Comparison of ENCODE assay signal across 8 cellular contexts in genomic region chr3:174397848-174398247, GRCh38.
A peak's percentile ranks its signal among the peaks of the same experiment; 100 is the strongest.
DNase-seq lines count a peak whose midpoint lies in the region; ATAC-seq, FAIRE-seq and TF ChIP-seq lines count a peak whose summit lies in the region.

No MANE protein-coding gene starts in this region.

- H3K27ac ChIP-seq in GM12878 (ENCODE audit: control insufficient read depth, insufficient read depth) (no peak overlapping the region), right lobe of liver (no peak overlapping the region)

- in situ Hi-C loops in GM12878 (cut with MboI): no loop called here

- no peak for FAIRE-seq in GM12878 (lab: Jason Lieb, UNC)

- POLR2A ChIA-PET in GM12878 (lab: Charles Lee): no interaction called here

- RAD21 ChIA-PET in GM12878 (lab: Charles Lee; ENCODE audit: unreplicated experiment): no interaction called here

- TF ChIP-seq RAD21 in GM12878 (IDR thresholded peaks at IDR 0.05; ENCODE audit: insufficient read depth, low read depth, low read length): peak; percentile 55

- no peak for DNase-seq in CD14-positive monocyte (ENCODE audit: low spot score)
- DNase-seq in M059J (ENCODE audit: low read depth): peak; percentile 34
- DNase-seq in GM12878 (ENCODE audit: low read depth, low spot score): no peak
- no peak for DNase-seq in right lobe of liver
- no peak for DNase-seq in NCI-H510A treated with DMSO at 0.1 percent for 48 hours (lab: John Stamatoyannopoulos, UW)
- DNase-seq in 8988T: no peak
- DNase-seq in stimulated activated naive CD4-positive, alpha-beta T cell treated with Interleukin-2 at 50 U/mL for 16 hours (lab: John Stamatoyannopoulos, UW): no peak

- H3K9me3 ChIP-seq in GM12878 (replicated peaks; ENCODE audit: control insufficient read depth, insufficient read depth, low read length): no peaks in the 10 kb centered on the region
- H3K9me3 ChIP-seq in right lobe of liver: no peaks in the 10 kb centered on the region

- H4K20me1 ChIP-seq in GM12878 (ENCODE audit: control insufficient read depth, insufficient read depth): no peaks in the 10 kb centered on the region

- H3K27me3 Mint-ChIP-seq in CD14-positive monocyte (ENCODE audit: low read depth in 3 of 3): no peaks in the 10 kb centered on the region

- no peak overlapping the region for H3K4me2 ChIP-seq in GM12878 (ENCODE audit: control insufficient read depth, insufficient read depth)

- no peak for ATAC-seq in GM12878
- peak; percentile 65 to 81 (median 75) for ATAC-seq in right lobe of liver
- no peak for ATAC-seq in HG03095 (IDR thresholded peaks at IDR 0.05; ENCODE audit: unreplicated experiment)

- no peaks in the 10 kb centered on the region for H3K36me3 ChIP-seq in GM12878 (ENCODE audit: control insufficient read depth in 2 of 2, insufficient read depth in 2 of 2, low read length in 1 of 2)
- no peaks in the 10 kb centered on the region for H3K36me3 ChIP-seq in right lobe of liver

- TF ChIP-seq POLR2A in GM12878 (IDR thresholded peaks at IDR 0.05; ENCODE audit: low read depth, low read length): no peak
- no peak for TF ChIP-seq POLR2A in right lobe of liver (IDR thresholded peaks at IDR 0.05)

- no peaks in the 10 kb centered on the region for H3K79me2 ChIP-seq in GM12878 (ENCODE audit: control insufficient read depth, insufficient read depth, low read length)

- TF ChIP-seq EP300 in GM12878 (IDR thresholded peaks at IDR 0.05; ENCODE audit: borderline replicate concordance in 1 of 2, control insufficient read depth in 1 of 2, low read depth in 2 of 2, low read length in 2 of 2): no peak

- no TSS peak for BruUV-seq in GM12878 (replicated peaks; lab: Mats Ljungman, UMichigan)

- H3K4me3 Mint-ChIP-seq in CD14-positive monocyte: no peak overlapping the region

- H3K9ac ChIP-seq in GM12878 (ENCODE audit: control insufficient read depth, insufficient read depth, low read length): no peak overlapping the region

- peaks cover 0 to 10% (median 3%) of the 10 kb centered on the region in 7 donors for H3K9me3 Mint-ChIP-seq in CD14-positive monocyte

- H3K4me1 ChIP-seq in GM12878 (ENCODE audit: control insufficient read depth, insufficient read depth, low read length) (no peaks in the 10 kb centered on the region), right lobe of liver (no peaks in the 10 kb centered on the region)

- no peaks in the 10 kb centered on the region for H3K36me3 Mint-ChIP-seq in CD14-positive monocyte

- intact Hi-C loops in CD14-positive monocyte (cut with micrococcal nuclease) (no loop called here), GM12878 (cut with micrococcal nuclease; ENCODE audit: unreplicated experiment) (no loop called here), right lobe of liver (cut with DNase I) (no loop called here)

- peaks cover 3% of the 10 kb centered on the region for H3K4me1 Mint-ChIP-seq in CD14-positive monocyte

- CTCF ChIA-PET in GM12878 (lab: Yijun Ruan, JAX): interaction anchor here (0.8 kb wide), 1 partner anchor 13 kb away, joined by 3 read pairs; no protein-coding TSS in a partner anchor

- peak; percentile 58 for TF ChIP-seq CTCF in CD14-positive monocyte (IDR thresholded peaks at IDR 0.05)
- no peak; a peak in 1 of 6 replicates for TF ChIP-seq CTCF in GM12878 (IDR thresholded peaks at IDR 0.05 in 2 of 3, conservative IDR thresholded peaks at IDR 0.05 in 1 of 3; ENCODE audit: control insufficient read depth in 2 of 3, extremely low read depth in 1 of 3, insufficient read depth in 1 of 3, low read depth in 3 of 3, low read length in 3 of 3)
- TF ChIP-seq CTCF in right lobe of liver (IDR thresholded peaks at IDR 0.05): peak; percentile 60 to 66 (median 64)

- SMC1A ChIA-PET in GM12878 (lab: Charles Lee; ENCODE audit: uncharacterized antibody, unreplicated experiment): no interaction called here

- H3K27me3 ChIP-seq in GM12878 (replicated peaks in 1 of 2; ENCODE audit: control insufficient read depth in 2 of 2, insufficient read depth in 2 of 2, low read length in 1 of 2) (no peaks in the 10 kb centered on the region), right lobe of liver (no peaks in the 10 kb centered on the region)

- no peak overlapping the region for H3K4me3 ChIP-seq in GM12878
- H3K4me3 ChIP-seq in right lobe of liver: no peak overlapping the region

- H2AFZ ChIP-seq in GM12878 (ENCODE audit: control insufficient read depth, low read depth, low read length): no peak overlapping the region

- H3K27ac Mint-ChIP-seq in CD14-positive monocyte: no peak overlapping the region

TF ChIP-seq in GM12878, 131 proteins besides CTCF, POLR2A, EP300 and RAD21:
- TF ChIP-seq E2F4 (IDR thresholded peaks at IDR 0.05; ENCODE audit: low read depth, low read length) (no peak), GABPA (IDR thresholded peaks at IDR 0.05; ENCODE audit: low read depth) (no peak), TBL1XR1 (IDR thresholded peaks at IDR 0.05; ENCODE audit: low read depth, low read length) (no peak), MTA2 (IDR thresholded peaks at IDR 0.05; ENCODE audit: low read depth) (no peak)
TF ChIP-seq in GM12878: peak in this region for 0.

Comparison
In these comparisons a context has a peak if more than half of its experiments do, and no peak if none do; other contexts are left out.
1. CTCF ChIP-seq: peak in CD14-positive monocyte (single experiment) and right lobe of liver (4 of 4); none in GM12878 (0 of 3).
2. ATAC-seq: peak in right lobe of liver (4 of 4); none in GM12878 (single experiment) and HG03095 (single experiment).